ENCODE assay signal across 19 cellular contexts in genomic region chr11:76663461-76663760, GRCh38. TPM values are rescaled to one million over a fixed set of nuclear protein-coding genes. Genes with fewer than 3 reads are reported as not detected.
DNase-seq lines count a peak whose midpoint lies in the region; ATAC-seq, FAIRE-seq and TF ChIP-seq lines count a peak whose summit lies in the region.
"Had no signal": no experiment of that assay in that cellular context is flagged by ENCODE, and none has a peak within 500 bp of the region (broad histone marks: within the 10 kb centered on the region; RNA-seq: fewer than 3 reads in every experiment).

No MANE protein-coding gene starts in this region.

- TF ChIP-seq EP300 in SK-N-SH (IDR thresholded peaks at IDR 0.05; ENCODE audit: borderline replicate concordance in 1 of 2, low read depth in 1 of 2, low read length in 1 of 2) = no peak

- no peak for TF ChIP-seq RAD21 in SK-N-SH (IDR thresholded peaks at IDR 0.05; ENCODE audit: low read length)

- peak overlapping the region; percentile 87 for H3K27ac Mint-ChIP-seq in central memory CD8-positive, alpha-beta T cell (ENCODE audit: low read depth)
- H3K27ac Mint-ChIP-seq: HFFc6 had no signal

- no peaks in the 10 kb centered on the region for H4K20me1 ChIP-seq in SK-N-SH (ENCODE audit: insufficient read depth)

- H3K9me2 ChIP-seq in SK-N-SH = no peaks in the 10 kb centered on the region

- peaks cover under 1% of the 10 kb centered on the region for H3K27me3 Mint-ChIP-seq in central memory CD8-positive, alpha-beta T cell

- peaks cover 7% of the 10 kb centered on the region for H3K36me3 Mint-ChIP-seq in central memory CD8-positive, alpha-beta T cell (ENCODE audit: insufficient read depth)
- H3K36me3 Mint-ChIP-seq: CD4-positive, alpha-beta memory T cell had no signal

- H3K27ac ChIP-seq in SK-N-SH (ENCODE audit: low read depth in 2 of 2, low read length in 1 of 2) = no peak overlapping the region
- H3K27ac ChIP-seq: 22Rv1 had no signal

- no peak overlapping the region for H3K4me2 ChIP-seq in SK-N-SH

- H3F3A ChIP-seq in SK-N-SH (replicated peaks; ENCODE audit: insufficient read depth) = no peaks in the 10 kb centered on the region

- H2AFZ ChIP-seq in SK-N-SH (ENCODE audit: low read depth) = no peak overlapping the region

- 56% methylated on average over 2 of the region's 2 CpGs for WGBS in SK-N-SH (ENCODE audit: low lambda C conversion rate)

- no peaks in the 10 kb centered on the region for H3K9me3 ChIP-seq in SK-N-SH

- DNase-seq in SK-N-SH = peak; percentile 15
- DNase-seq in D721Med (ENCODE audit: insufficient read length, low spot score) = peak; percentile 4
- DNase-seq in central memory CD8-positive, alpha-beta T cell (ENCODE audit: low spot score in 2 of 2) = no peak
- peak; percentile 40 for DNase-seq in sciatic nerve (ENCODE audit: low spot score)
- no peak for DNase-seq in putamen (ENCODE audit: low spot score)
- no peak for DNase-seq in NCI-H82 treated with DMSO at 0.1 percent for 48 hours (lab: John Stamatoyannopoulos, UW; ENCODE audit: unreplicated experiment)
- DNase-seq: CD4-positive, alpha-beta memory T cell; GF-D8; HFFc6; KBM-7; MV-4-11; NCI-H1694 treated with DMSO at 0.1 percent for 48 hours; NCI-H748 treated with DMSO at 0.1 percent for 48 hours; SHP77 treated with DMSO at 0.1 percent for 48 hours had no signal

- H3K4me1 ChIP-seq in SK-N-SH (ENCODE audit: control insufficient read depth in 1 of 2, insufficient read depth in 2 of 2, low read depth in 1 of 2, low read length in 1 of 2) = no peaks in the 10 kb centered on the region; a peak in 1 of 4 replicates

- no peaks in the 10 kb centered on the region for H3K79me2 ChIP-seq in SK-N-SH (ENCODE audit: insufficient read depth)

- H3K4me3 Mint-ChIP-seq in central memory CD8-positive, alpha-beta T cell = no peak overlapping the region
- H3K4me3 Mint-ChIP-seq: CD4-positive, alpha-beta memory T cell; HFFc6 had no signal

- H3K27me3 ChIP-seq in SK-N-SH (ENCODE audit: insufficient read depth) = no peaks in the 10 kb centered on the region

- H3K9me3 Mint-ChIP-seq in central memory CD8-positive, alpha-beta T cell = no peaks in the 10 kb centered on the region
- H3K9me3 Mint-ChIP-seq: CD4-positive, alpha-beta memory T cell; HFFc6 had no signal

- FAIRE-seq in D721Med (lab: Jason Lieb, UNC) = no peak
- FAIRE-seq: GM12878, H54 had no signal

- no peak for ATAC-seq in SK-N-SH treated with all-trans-retinoic acid at 6 μM for 48 hours
- no peak for ATAC-seq in central memory CD8-positive, alpha-beta T cell (replicated peaks; ENCODE audit: extremely low read depth, poor library complexity, severe bottlenecking)
- no peak for ATAC-seq in sciatic nerve
- ATAC-seq in GM18909 (IDR thresholded peaks at IDR 0.05; ENCODE audit: poor library complexity, unreplicated experiment) = no peak
- ATAC-seq: GM12878 had no signal

- CTCF ChIA-PET in SK-N-SH (lab: Yijun Ruan, JAX) = interaction anchor here (3.0 kb wide), 1 partner anchor 17 kb away, joined by 12 read pairs; no protein-coding TSS in a partner anchor

- POLR2A ChIA-PET in SK-N-SH (lab: Yijun Ruan, JAX) = no interaction called here

- no peak overlapping the region for H3K4me3 ChIP-seq in SK-N-SH (ENCODE audit: low read depth in 2 of 2, low read length in 1 of 2)
- H3K4me3 ChIP-seq: GM12878 had no signal

- no peak for TF ChIP-seq CTCF in SK-N-SH (IDR thresholded peaks at IDR 0.05)
- no peak for TF ChIP-seq CTCF in D721Med (IDR thresholded peaks at IDR 0.05; ENCODE audit: insufficient read depth, missing control alignments)

- no peak overlapping the region for H3K9ac ChIP-seq in SK-N-SH

- H3K36me3 ChIP-seq in SK-N-SH (replicated peaks in 1 of 2; ENCODE audit: control insufficient read depth in 1 of 2, insufficient read depth in 2 of 2, low read length in 1 of 2) = no peaks in the 10 kb centered on the region

- peaks cover 18% of the 10 kb centered on the region for H3K4me1 Mint-ChIP-seq in central memory CD8-positive, alpha-beta T cell

- intact Hi-C loops in sciatic nerve (cut with DNase I) = loop anchor here (10.0 kb wide), 1 partner anchor 89 kb away; no protein-coding TSS in a partner anchor

TF ChIP-seq in SK-N-SH, 30 proteins besides CTCF, POLR2A, EP300 and RAD21 (continues in another document):
- TF ChIP-seq TEAD4 (IDR thresholded peaks at IDR 0.05; ENCODE audit: borderline replicate concordance, insufficient read depth) = no peak
- TF ChIP-seq IRF3 (IDR thresholded peaks at IDR 0.05; ENCODE audit: low read depth, low read length) = no peak
- TF ChIP-seq JUND (IDR thresholded peaks at IDR 0.05) = no peak
- no peak for TF ChIP-seq GATA2 (CRISPR knock-in tag; IDR thresholded peaks at IDR 0.05)
- TF ChIP-seq NFIC (IDR thresholded peaks at IDR 0.05; ENCODE audit: borderline replicate concordance) = no peak
- TF ChIP-seq YY1 (IDR thresholded peaks at IDR 0.05; ENCODE audit: low read depth) = no peak
- no peak for TF ChIP-seq RCOR1 (IDR thresholded peaks at IDR 0.05; ENCODE audit: low read length)
- TF ChIP-seq MAX (IDR thresholded peaks at IDR 0.05; ENCODE audit: low read depth) = no peak
- TF ChIP-seq MXI1 (IDR thresholded peaks at IDR 0.05; ENCODE audit: low read depth, low read length) = no peak
- no peak for TF ChIP-seq CHD2 (IDR thresholded peaks at IDR 0.05; ENCODE audit: low read length, partially characterized antibody)
- TF ChIP-seq PBX3 (IDR thresholded peaks at IDR 0.05) = no peak
- TF ChIP-seq FOXM1 (IDR thresholded peaks at IDR 0.05; ENCODE audit: low read depth) = no peak
- TF ChIP-seq NRF1 (IDR thresholded peaks at IDR 0.05; ENCODE audit: low read depth, low read length) = no peak

TF ChIP-seq in SK-N-SH treated with all-trans-retinoic acid at 6 μM for 48 hours, 23 proteins besides CTCF, POLR2A, EP300 and RAD21:
- no peak for TF ChIP-seq ZFP30 (CRISPR knock-in tag; IDR thresholded peaks at IDR 0.05)
- no peak for TF ChIP-seq ARNTL (CRISPR knock-in tag; IDR thresholded peaks at IDR 0.05; ENCODE audit: borderline replicate concordance, low read depth)
- TF ChIP-seq CREB5 (CRISPR knock-in tag; IDR thresholded peaks at IDR 0.05; ENCODE audit: low read depth) = no peak
- no peak for TF ChIP-seq GLIS3 (CRISPR knock-in tag; IDR thresholded peaks at IDR 0.05)
- no peak for TF ChIP-seq ZC3H10 (CRISPR knock-in tag; IDR thresholded peaks at IDR 0.05)
- TF ChIP-seq ZNF565 (CRISPR knock-in tag; conservative IDR thresholded peaks at IDR 0.05; ENCODE audit: low read depth) = no peak
- no peak for TF ChIP-seq OSR1 (CRISPR knock-in tag; IDR thresholded peaks at IDR 0.05)
- TF ChIP-seq ISL1 (CRISPR knock-in tag; IDR thresholded peaks at IDR 0.05) = no peak
- TF ChIP-seq TSHZ2 (CRISPR knock-in tag; IDR thresholded peaks at IDR 0.05) = no peak
- no peak for TF ChIP-seq TOX (CRISPR knock-in tag; IDR thresholded peaks at IDR 0.05; ENCODE audit: borderline replicate concordance)
- no peak for TF ChIP-seq PATZ1 (CRISPR knock-in tag; IDR thresholded peaks at IDR 0.05; ENCODE audit: borderline replicate concordance)
- no peak for TF ChIP-seq RARB (CRISPR knock-in tag; IDR thresholded peaks at IDR 0.05)

RNA-seq across cellular contexts. Expression of gene LRRC32, which starts 7.1 kb away (rescaled TPM):
- polyA plus RNA-seq in SK-N-SH (2012; rRNA removed) = 0.19 and 0.43 TPM in 2 replicates
- polyA plus RNA-seq in SK-N-SH (2012; cell fraction: cytosol; rRNA removed) = 0.28 and 0.30 TPM in 2 replicates
- polyA plus RNA-seq in SK-N-SH (2012; cell fraction: nucleus; rRNA removed) = 0.42 and 0.57 TPM in 2 replicates
- 192 TPM for total RNA-seq in sciatic nerve

Comparison
In these comparisons a context has a peak if more than half of its experiments do, and no peak if none do; other contexts are left out.
1. DNase-seq: peak in SK-N-SH (single experiment), D721Med (single experiment) and sciatic nerve (single experiment); none in central memory CD8-positive, alpha-beta T cell (0 of 2), putamen (single experiment) and NCI-H82 treated with DMSO at 0.1 percent for 48 hours (single experiment).